In genomic region chr2:218046234-218046633, GRCh38 we compare ENCODE assay signal across 11 cellular contexts. TPM values are rescaled to one million over a fixed set of nuclear protein-coding genes. Genes with fewer than 3 reads are reported as not detected.
DNase-seq lines count a peak whose midpoint lies in the region; ATAC-seq and TF ChIP-seq lines count a peak whose summit lies in the region.
"Had no signal": no experiment of that assay in that cellular context is flagged by ENCODE, and none has a peak within 500 bp of the region (broad histone marks: within the 10 kb centered on the region; RNA-seq: fewer than 3 reads in every experiment).

No MANE protein-coding gene starts in this region.

- WGBS in SK-N-SH (ENCODE audit: low lambda C conversion rate), result 67% methylated on average over 4 of the region's 4 CpGs

- H3K4me3 Mint-ChIP-seq in stimulated activated naive B cell treated with anti-CD40 and anti-IgM and Interleukin-4, amounts not matched to agents 10 μg/mL and 1 μg/mL and 100 μg/mL, for 72 hours, result no peak overlapping the region
- H3K4me3 Mint-ChIP-seq: HFFc6 had no signal

- H3K9me2 ChIP-seq in SK-N-SH, result no peaks in the 10 kb centered on the region

- H3K4me3 ChIP-seq in SK-N-SH (ENCODE audit: low read depth in 2 of 2, low read length in 1 of 2), result no peak overlapping the region
- H3K4me3 ChIP-seq: tibial artery had no signal

- no peaks in the 10 kb centered on the region for H3F3A ChIP-seq in SK-N-SH (replicated peaks; ENCODE audit: insufficient read depth)

- H3K27ac ChIP-seq in SK-N-SH (ENCODE audit: low read depth in 2 of 2, low read length in 1 of 2), result no peak overlapping the region
- H3K27ac ChIP-seq: tibial artery had no signal

- peak; percentile 93 for DNase-seq in NOMO-1 treated with dmso at 0.1 percent for 144 hours (lab: John Stamatoyannopoulos, UW; ENCODE audit: unreplicated experiment)
- no peak for DNase-seq in stimulated activated naive B cell treated with anti-CD40 and anti-IgM and Interleukin-4, amounts not matched to agents 10 μg/mL and 1 μg/mL and 100 μg/mL, for 72 hours
- DNase-seq in SK-N-SH, result no peak
- DNase-seq in inferior parietal cortex (ENCODE audit: extremely low spot score), result no peak
- DNase-seq: caudate nucleus, HFFc6, NCI-H1694, tibial artery had no signal

- POLR2A ChIA-PET in SK-N-SH (lab: Yijun Ruan, JAX), result no interaction called here

- peaks cover 4 to 12% of the 10 kb centered on the region in 2 donors for H3K36me3 Mint-ChIP-seq in stimulated activated naive B cell treated with anti-CD40 and anti-IgM and Interleukin-4, amounts not matched to agents 10 μg/mL and 1 μg/mL and 100 μg/mL, for 72 hours

- H3K4me1 ChIP-seq in SK-N-SH (ENCODE audit: control insufficient read depth in 1 of 2, insufficient read depth in 2 of 2, low read depth in 1 of 2, low read length in 1 of 2), result no peaks in the 10 kb centered on the region
- H3K4me1 ChIP-seq: tibial artery had no signal

- H2AFZ ChIP-seq in SK-N-SH (ENCODE audit: low read depth), result no peak overlapping the region

- H3K9ac ChIP-seq in SK-N-SH, result no peak overlapping the region

- no peaks in the 10 kb centered on the region for H3K9me3 ChIP-seq in SK-N-SH

- CTCF ChIA-PET in SK-N-SH (lab: Yijun Ruan, JAX), result interaction anchor here (0.6 to 3.3 kb wide), 7 partner anchors 11 to 261 kb away, joined by 3 to 12 read pairs (median 5); partner anchors contain the start of gene RUFY4

- no peak for TF ChIP-seq RAD21 in SK-N-SH (IDR thresholded peaks at IDR 0.05; ENCODE audit: low read length)

- no peaks in the 10 kb centered on the region for H3K4me1 Mint-ChIP-seq in stimulated activated naive B cell treated with anti-CD40 and anti-IgM and Interleukin-4, amounts not matched to agents 10 μg/mL and 1 μg/mL and 100 μg/mL, for 72 hours

- ATAC-seq in GM19452 (IDR thresholded peaks at IDR 0.05; ENCODE audit: unreplicated experiment) (peak; percentile 81), HG03025 (IDR thresholded peaks at IDR 0.05; ENCODE audit: low FRiP score, unreplicated experiment) (peak; percentile 88), GM19328 (IDR thresholded peaks at IDR 0.05; ENCODE audit: unreplicated experiment) (no peak)
- ATAC-seq in stimulated activated naive B cell treated with anti-CD40 and anti-IgM and Interleukin-4, amounts not matched to agents 10 μg/mL and 1 μg/mL and 100 μg/mL, for 72 hours (replicated peaks), result peak; percentile 53 to 61

- no peaks in the 10 kb centered on the region for H3K27me3 ChIP-seq in SK-N-SH (ENCODE audit: insufficient read depth)
- H3K27me3 ChIP-seq: tibial artery had no signal

- no peaks in the 10 kb centered on the region for H4K20me1 ChIP-seq in SK-N-SH (ENCODE audit: insufficient read depth)

- no peak overlapping the region for H3K27ac Mint-ChIP-seq in stimulated activated naive B cell treated with anti-CD40 and anti-IgM and Interleukin-4, amounts not matched to agents 10 μg/mL and 1 μg/mL and 100 μg/mL, for 72 hours
- H3K27ac Mint-ChIP-seq: HFFc6 had no signal

- no peak overlapping the region for H3K4me2 ChIP-seq in SK-N-SH

- peaks cover 8 to 18% of the 10 kb centered on the region in 2 donors for H3K9me3 Mint-ChIP-seq in stimulated activated naive B cell treated with anti-CD40 and anti-IgM and Interleukin-4, amounts not matched to agents 10 μg/mL and 1 μg/mL and 100 μg/mL, for 72 hours

- H3K36me3 ChIP-seq in SK-N-SH (replicated peaks in 1 of 2; ENCODE audit: control insufficient read depth in 1 of 2, insufficient read depth in 2 of 2, low read length in 1 of 2), result no peaks in the 10 kb centered on the region
- H3K36me3 ChIP-seq: tibial artery had no signal

- no peak for TF ChIP-seq CTCF in SK-N-SH (IDR thresholded peaks at IDR 0.05)

- TF ChIP-seq EP300 in SK-N-SH (IDR thresholded peaks at IDR 0.05; ENCODE audit: borderline replicate concordance in 1 of 2, low read depth in 1 of 2, low read length in 1 of 2), result no peak

- no peaks in the 10 kb centered on the region for H3K79me2 ChIP-seq in SK-N-SH (ENCODE audit: insufficient read depth)

- H3K27me3 Mint-ChIP-seq in stimulated activated naive B cell treated with anti-CD40 and anti-IgM and Interleukin-4, amounts not matched to agents 10 μg/mL and 1 μg/mL and 100 μg/mL, for 72 hours, result peaks cover 5 to 19% of the 10 kb centered on the region in 2 donors

TF ChIP-seq in SK-N-SH, 30 proteins besides CTCF, POLR2A, EP300 and RAD21:
- TF ChIP-seq FOXM1 (IDR thresholded peaks at IDR 0.05; ENCODE audit: low read depth) (no peak), FOXJ3 (CRISPR knock-in tag; IDR thresholded peaks at IDR 0.05) (no peak), RXRA (IDR thresholded peaks at IDR 0.05; ENCODE audit: borderline replicate concordance, low read depth) (no peak), TEAD4 (IDR thresholded peaks at IDR 0.05; ENCODE audit: borderline replicate concordance, insufficient read depth) (no peak), EZH2phosphoT487 (IDR thresholded peaks at IDR 0.05; ENCODE audit: borderline replicate concordance, low read depth) (no peak), SMC3 (IDR thresholded peaks at IDR 0.05; ENCODE audit: low read depth, low read length) (no peak), GABPA (IDR thresholded peaks at IDR 0.05; ENCODE audit: low read depth) (no peak), MEF2A (IDR thresholded peaks at IDR 0.05; ENCODE audit: borderline replicate concordance, low read depth) (no peak), YY1 (IDR thresholded peaks at IDR 0.05; ENCODE audit: low read depth) (no peak), NRF1 (IDR thresholded peaks at IDR 0.05; ENCODE audit: low read depth, low read length) (no peak)
- TF ChIP-seq, protein P1, sequence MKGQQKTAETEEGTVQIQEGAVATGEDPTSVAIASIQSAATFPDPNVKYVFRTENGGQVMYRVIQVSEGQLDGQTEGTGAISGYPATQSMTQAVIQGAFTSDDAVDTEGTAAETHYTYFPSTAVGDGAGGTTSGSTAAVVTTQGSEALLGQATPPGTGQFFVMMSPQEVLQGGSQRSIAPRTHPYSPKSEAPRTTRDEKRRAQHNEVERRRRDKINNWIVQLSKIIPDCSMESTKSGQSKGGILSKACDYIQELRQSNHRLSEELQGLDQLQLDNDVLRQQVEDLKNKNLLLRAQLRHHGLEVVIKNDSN (IDR thresholded peaks at IDR 0.05; ENCODE audit: borderline replicate concordance, low read depth), result no peak
- TF ChIP-seq, protein P2, sequence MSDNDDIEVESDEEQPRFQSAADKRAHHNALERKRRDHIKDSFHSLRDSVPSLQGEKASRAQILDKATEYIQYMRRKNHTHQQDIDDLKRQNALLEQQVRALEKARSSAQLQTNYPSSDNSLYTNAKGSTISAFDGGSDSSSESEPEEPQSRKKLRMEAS (IDR thresholded peaks at IDR 0.05; ENCODE audit: low read depth), result no peak

RNA-seq across cellular contexts. Expression of gene RUFY4, which starts 22.8 kb away (rescaled TPM):
- polyA plus RNA-seq in SK-N-SH (2012; rRNA removed), result not detected in 2 replicates
- polyA plus RNA-seq in SK-N-SH (2012; cell fraction: cytosol; rRNA removed), result not detected in 2 replicates
- polyA plus RNA-seq in SK-N-SH (2012; cell fraction: nucleus; rRNA removed), result 0.01 and 0.02 TPM in 2 replicates

RNA-seq across cellular contexts. Expression of gene TNS1, which starts 43.4 kb away (rescaled TPM):
- 10.5 and 12.1 TPM in 2 replicates for polyA plus RNA-seq in SK-N-SH (2012; rRNA removed)
- 7.1 and 10.2 TPM in 2 replicates for polyA plus RNA-seq in SK-N-SH (2012; cell fraction: cytosol; rRNA removed)
- polyA plus RNA-seq in SK-N-SH (2012; cell fraction: nucleus; rRNA removed), result 34.1 and 40.8 TPM in 2 replicates
